ENCODE assay signal across 8 cellular contexts in genomic region chrX:131792789-131793462, GRCh38.
DNase-seq lines count a peak whose midpoint lies in the region; ATAC-seq, FAIRE-seq and TF ChIP-seq lines count a peak whose summit lies in the region.

No MANE protein-coding gene starts in this region.

- peaks cover 63% of the 10 kb centered on the region for H3K36me3 Mint-ChIP-seq in WTC11
- H3K36me3 Mint-ChIP-seq in activated CD4-positive, alpha-beta T cell treated with anti-CD3 and anti-CD28 coated beads, Interleukin-2, amount 10 ng/mL, durations not matched to agents 24 days and 14 days (ENCODE audit: low read depth) = peaks cover 33% of the 10 kb centered on the region

- no peaks in the 10 kb centered on the region for H3K4me1 Mint-ChIP-seq in WTC11
- no peaks in the 10 kb centered on the region for H3K4me1 Mint-ChIP-seq in activated CD4-positive, alpha-beta T cell treated with anti-CD3 and anti-CD28 coated beads, Interleukin-2, amount 10 ng/mL, durations not matched to agents 24 days and 14 days

- H3K4me3 ChIP-seq in keratinocyte (ENCODE audit: control insufficient read depth in 2 of 3, extremely low read depth in 1 of 3, insufficient read depth in 2 of 3, low read depth in 1 of 3, low read length in 3 of 3) = peak overlapping the region; percentile 33 to 63 (median 57)

- H3K27ac Mint-ChIP-seq in WTC11 = 0 out of 2 replicates have a peak overlapping the region, but pooled peaks have one; percentile 19
- H3K27ac Mint-ChIP-seq in activated CD4-positive, alpha-beta T cell treated with anti-CD3 and anti-CD28 coated beads, Interleukin-2, amount 10 ng/mL, durations not matched to agents 24 days and 14 days = no peak overlapping the region

- CTCF ChIA-PET in WTC11 (lab: Charles Lee) = no interaction called here

- H3K27me3 ChIP-seq in keratinocyte (ENCODE audit: control insufficient read depth, extremely low read depth, insufficient read depth, low read length) = peaks cover 16% of the 10 kb centered on the region

- intact Hi-C loops in activated CD4-positive, alpha-beta T cell treated with anti-CD3 and anti-CD28 coated beads, Interleukin-2, amount 10 ng/mL, durations not matched to agents 24 days and 14 days (cut with micrococcal nuclease) = no loop called here

- no peaks in the 10 kb centered on the region for H3K9me1 ChIP-seq in keratinocyte (ENCODE audit: control insufficient read depth, extremely low read depth, insufficient read depth, low read length)

- peak overlapping the region; percentile 87 for H3K4me2 ChIP-seq in keratinocyte (ENCODE audit: control insufficient read depth, extremely low read depth, insufficient read depth, low read depth, low read length)

- no peak overlapping the region for H3K4me3 Mint-ChIP-seq in WTC11
- no peak overlapping the region for H3K4me3 Mint-ChIP-seq in activated CD4-positive, alpha-beta T cell treated with anti-CD3 and anti-CD28 coated beads, Interleukin-2, amount 10 ng/mL, durations not matched to agents 24 days and 14 days

- H3K36me3 ChIP-seq in keratinocyte (ENCODE audit: control insufficient read depth in 2 of 2, extremely low read depth in 1 of 2, insufficient read depth in 2 of 2, low read length in 2 of 2) = no peaks in the 10 kb centered on the region

- peak; percentile 74 for FAIRE-seq in keratinocyte (lab: Jason Lieb, UNC)

- TF ChIP-seq CTCF in WTC11 (IDR thresholded peaks at IDR 0.05) (no peak), keratinocyte (optimal IDR thresholded peaks at IDR 0.05 in 1 of 3, IDR thresholded peaks at IDR 0.05 in 1 of 3, conservative IDR thresholded peaks at IDR 0.05 in 1 of 3; ENCODE audit: extremely low read depth in 1 of 3, insufficient read depth in 2 of 3, low read length in 3 of 3) (peak; percentile 27 to 54 (median 41))

- H3K27ac ChIP-seq in keratinocyte (ENCODE audit: control insufficient read depth, insufficient read depth, low read length) = peak overlapping the region; percentile 38

- POLR2A ChIA-PET in WTC11 (lab: Charles Lee) = no interaction called here

- no peaks in the 10 kb centered on the region for H3K9me3 ChIP-seq in keratinocyte (ENCODE audit: control insufficient read depth, low read depth, low read length)

- DNase-seq in SIG-M5 treated with dmso at 0.1 percent for 504 hours (lab: John Stamatoyannopoulos, UW; ENCODE audit: unreplicated experiment) (peak; percentile 11), SIG-M5 (lab: John Stamatoyannopoulos, UW) (no peak), HT-29 (ENCODE audit: low spot score) (peak; percentile 96), WTC11 (ENCODE audit: low spot score) (no peak), keratinocyte (ENCODE audit: low read depth, low spot score) (peak; percentile 32)
- no peak for DNase-seq in activated CD4-positive, alpha-beta T cell treated with anti-CD3 and anti-CD28 coated beads, Interleukin-2, amount 10 ng/mL, durations not matched to agents 24 days and 14 days

- ATAC-seq in WTC11 (0 out of 2 replicates have a peak, but pooled peaks have one; percentile 24), GM19455 (IDR thresholded peaks at IDR 0.05; ENCODE audit: unreplicated experiment) (no peak), HG03439 (IDR thresholded peaks at IDR 0.05; ENCODE audit: unreplicated experiment) (no peak)

- dilution Hi-C loops in keratinocyte (cut with MboI; ENCODE audit: extremely low pct_ligation_motif_present, low sequenced_read_pairs) = no loop called here

- peaks cover 6% of the 10 kb centered on the region; the same call in 1 of the 2 replicates for H3K9me3 Mint-ChIP-seq in WTC11
- H3K9me3 Mint-ChIP-seq in activated CD4-positive, alpha-beta T cell treated with anti-CD3 and anti-CD28 coated beads, Interleukin-2, amount 10 ng/mL, durations not matched to agents 24 days and 14 days = no peaks in the 10 kb centered on the region

- H4K20me1 ChIP-seq in keratinocyte (ENCODE audit: control insufficient read depth, extremely low read depth, insufficient read depth, low read length) = no peaks in the 10 kb centered on the region

- H2AFZ ChIP-seq in keratinocyte (ENCODE audit: control insufficient read depth, low read length) = peak overlapping the region; percentile 84

- no peaks in the 10 kb centered on the region for H3K27me3 Mint-ChIP-seq in WTC11 (ENCODE audit: low read depth)
- no peaks in the 10 kb centered on the region for H3K27me3 Mint-ChIP-seq in activated CD4-positive, alpha-beta T cell treated with anti-CD3 and anti-CD28 coated beads, Interleukin-2, amount 10 ng/mL, durations not matched to agents 24 days and 14 days

- peak overlapping the region; percentile 49 for H3K9ac ChIP-seq in keratinocyte (ENCODE audit: control insufficient read depth, extremely low read depth, insufficient read depth, low read length)

- H3K79me2 ChIP-seq in keratinocyte (ENCODE audit: control insufficient read depth, insufficient read depth, low read length) = no peaks in the 10 kb centered on the region

- H3K4me1 ChIP-seq in keratinocyte (ENCODE audit: control insufficient read depth, extremely low read depth, insufficient read depth, low read length) = peaks cover 8% of the 10 kb centered on the region

TF ChIP-seq in WTC11, 78 proteins besides CTCF, POLR2A, EP300 and RAD21:
- TF ChIP-seq SP1 (CRISPR knock-in tag; conservative IDR thresholded peaks at IDR 0.05) (no peak), NFYB (CRISPR knock-in tag; conservative IDR thresholded peaks at IDR 0.05; ENCODE audit: low read depth) (no peak), MYBL2 (CRISPR knock-in tag; IDR thresholded peaks at IDR 0.05) (no peak), ZNF232 (CRISPR knock-in tag; IDR thresholded peaks at IDR 0.05) (no peak), MLX (CRISPR knock-in tag; IDR thresholded peaks at IDR 0.05) (no peak), ATF2 (CRISPR knock-in tag; IDR thresholded peaks at IDR 0.05; ENCODE audit: borderline replicate concordance, low read depth) (no peak), ZNF671 (CRISPR knock-in tag; IDR thresholded peaks at IDR 0.05) (no peak)

Comparison
In these comparisons a context has a peak if more than half of its experiments do, and no peak if none do; other contexts are left out.
1. DNase-seq: peak in SIG-M5 treated with dmso at 0.1 percent for 504 hours (single experiment), HT-29 (single experiment) and keratinocyte (single experiment); none in SIG-M5 (single experiment), WTC11 (single experiment) and activated CD4-positive, alpha-beta T cell treated with anti-CD3 and anti-CD28 coated beads, Interleukin-2, amount 10 ng/mL, durations not matched to agents 24 days and 14 days (single experiment).